ENCODE assay signal across 9 cellular contexts in genomic region chr20:14036567-14036966, GRCh38. TPM values are rescaled to one million over a fixed set of nuclear protein-coding genes. Genes with fewer than 3 reads are reported as not detected.
"Had no signal": no experiment of that assay in that cellular context is flagged by ENCODE, and none has a peak within 500 bp of the region (broad histone marks: within the 10 kb centered on the region; RNA-seq: fewer than 3 reads in every experiment).

No MANE protein-coding gene starts in this region.

- H3K27ac ChIP-seq: HL-60, KMS-11 had no signal

- FAIRE-seq: HTR-8/SVneo had no signal

- DNase-seq: IMR-90, KBM-7, KG1 had no signal

- H3K9ac ChIP-seq: KMS-11 had no signal

- H3K4me2 ChIP-seq: KMS-11 had no signal

RNA-seq across cellular contexts. Expression of gene MACROD2, which starts 41.3 kb away (rescaled TPM):
- total RNA-seq: IMR-90 had no signal
- polyA plus RNA-seq: IMR-90 had no signal

RNA-seq across cellular contexts. Expression of gene SEL1L2, which starts 46.2 kb away (rescaled TPM):
- total RNA-seq: HT-29, HT1080, IMR-90 had no signal
- polyA plus RNA-seq: IgD-negative memory B cell, IMR-90 had no signal
